In the genomic region with DNA sequence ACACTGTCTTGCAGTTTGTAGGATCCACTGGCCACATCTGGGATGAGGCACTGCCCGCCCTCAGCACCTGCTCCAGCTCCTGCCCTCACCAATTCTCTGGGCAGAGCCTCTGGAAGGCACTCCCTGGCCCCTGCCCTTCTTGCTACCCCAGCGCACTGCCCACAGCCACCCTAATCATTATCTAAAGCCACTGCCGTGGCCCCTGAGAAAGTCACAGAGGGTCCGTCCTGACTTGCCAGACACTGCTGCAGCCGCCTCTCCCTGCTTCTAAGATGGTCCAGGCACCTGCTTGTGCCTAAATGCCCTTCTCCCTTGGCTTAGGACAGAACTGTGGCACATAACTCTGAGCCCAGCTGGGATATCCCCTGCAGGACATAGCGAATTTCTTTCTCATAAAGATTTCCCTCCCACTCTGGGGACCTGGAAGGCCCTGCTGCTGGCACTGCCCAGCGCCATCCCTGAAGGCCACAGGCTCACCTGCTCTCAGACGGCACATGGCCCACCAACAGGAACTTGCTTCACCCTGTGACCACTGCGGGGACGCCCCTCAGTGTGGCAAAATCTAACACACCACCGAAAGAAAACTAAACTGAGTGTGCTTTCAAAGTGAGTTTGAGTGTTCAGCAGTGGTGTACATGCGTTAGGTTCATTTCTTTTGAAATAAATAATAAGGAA, we compare ENCODE assay signal across 27 cellular contexts.
DNase-seq lines count a peak whose midpoint lies in the region; ATAC-seq and TF ChIP-seq lines count a peak whose summit lies in the region.
"Had no signal": no experiment of that assay in that cellular context is flagged by ENCODE, and none has a peak within 500 bp of the region (broad histone marks: within the 10 kb centered on the region; RNA-seq: fewer than 3 reads in every experiment).

No MANE protein-coding gene starts in this region.

- H3K4me1 Mint-ChIP-seq in CD14-positive monocyte, result no peaks in the 10 kb centered on the region
- H3K4me1 Mint-ChIP-seq in T-helper 17 cell, result peaks cover 6% of the 10 kb centered on the region

- peaks cover 16 to 30% of the 10 kb centered on the region in 2 donors for H3K4me1 ChIP-seq in gastrocnemius medialis
- H3K4me1 ChIP-seq: body of pancreas, parathyroid adenoma had no signal

- no peaks in the 10 kb centered on the region for H3K9me3 ChIP-seq in T-helper 17 cell (ENCODE audit: control insufficient read depth, low read length, poor library complexity, severe bottlenecking)
- no peaks in the 10 kb centered on the region for H3K9me3 ChIP-seq in gastrocnemius medialis
- no peaks in the 10 kb centered on the region for H3K9me3 ChIP-seq in MG63
- H3K9me3 ChIP-seq: body of pancreas had no signal

- in situ Hi-C loops in gastrocnemius medialis (cut with MboI; ENCODE audit: low sequenced_read_pairs in 4 of 4), result no loop called here

- ATAC-seq in T-helper 17 cell, result no peak
- ATAC-seq in gastrocnemius medialis, result no peak
- ATAC-seq in GM21515 (IDR thresholded peaks at IDR 0.05; ENCODE audit: unreplicated experiment), result no peak
- ATAC-seq: body of pancreas; naive thymus-derived CD4-positive, alpha-beta T cell; PC-3; T-cell had no signal

- H3K27ac Mint-ChIP-seq in CD14-positive monocyte (peak overlapping the region in 3 of 7 donors; percentile 24 to 80 (median 46)), T-helper 17 cell (peak overlapping the region; percentile 82)
- H3K27ac Mint-ChIP-seq: activated naive CD4-positive, alpha-beta T cell treated with anti-CD3 and anti-CD28 coated beads, Interleukin-2, amount 50 U/mL, for 24 hours; dendritic cell treated with granulocyte-macrophage colony-stimulating factor and Interleukin-4, amounts not matched to agents 40 ng/mL and 50 ng/mL, for 4 days had no signal

- H3K9me3 Mint-ChIP-seq in CD14-positive monocyte, result peaks cover 0 to 2% (median 0%) of the 10 kb centered on the region in 7 donors
- H3K9me3 Mint-ChIP-seq: activated naive CD4-positive, alpha-beta T cell treated with anti-CD3 and anti-CD28 coated beads, Interleukin-2, amount 50 U/mL, for 24 hours; dendritic cell treated with granulocyte-macrophage colony-stimulating factor and Interleukin-4, amounts not matched to agents 40 ng/mL and 50 ng/mL, for 4 days had no signal

- DNase-seq in CD14-positive monocyte (ENCODE audit: low spot score) (peak; percentile 25), T-helper 17 cell (peak in 1 of 3 donors; percentile 2), gastrocnemius medialis (peak in 1 of 2 donors; percentile 11), CD1c-positive myeloid dendritic cell (ENCODE audit: extremely low spot score) (no peak), MG63 (no peak)
- DNase-seq: activated CD4-positive, alpha-beta T cell treated with anti-CD3 and anti-CD28 coated beads, Interleukin-2, amount 50 U/mL, for 1 hour; DMS79 treated with DMSO at 0.1 percent for 48 hours; HCEC 1CT; mesenchymal stem cell; MV-4-11; NCI-H1694; NCI-H2227 treated with DMSO at 0.1 percent for 48 hours; NCI-H748 treated with DMSO at 0.1 percent for 48 hours; PC-3; SHP77 treated with DMSO at 0.1 percent for 48 hours; stimulated activated CD4-positive, alpha-beta T cell treated with anti-CD3 and anti-CD28 coated beads, Interleukin-2, amount 100 ng/mL, for 24 hours; stimulated activated naive CD4-positive, alpha-beta T cell; trophoblast cell had no signal

- H3K27me3 ChIP-seq in layer of hippocampus (ENCODE audit: control insufficient read depth, insufficient read depth, low read length) (no peaks in the 10 kb centered on the region), gastrocnemius medialis (no peaks in the 10 kb centered on the region), MG63 (no peaks in the 10 kb centered on the region)
- H3K27me3 ChIP-seq: body of pancreas had no signal

- H3K36me3 Mint-ChIP-seq in CD14-positive monocyte (peaks cover 84 to 94% of the 10 kb centered on the region in 2 donors), T-helper 17 cell (ENCODE audit: low read depth) (peaks cover 5% of the 10 kb centered on the region)

- H3K27ac ChIP-seq in layer of hippocampus (ENCODE audit: low read depth, low read length) (peak overlapping the region; percentile 90), gastrocnemius medialis (peak overlapping the region; percentile 71 to 93 (median 86))
- H3K27ac ChIP-seq: body of pancreas, KMS-11, parathyroid adenoma had no signal

- H3K4me3 Mint-ChIP-seq in CD14-positive monocyte, result no peak overlapping the region
- H3K4me3 Mint-ChIP-seq in T-helper 17 cell, result no peak overlapping the region
- H3K4me3 Mint-ChIP-seq: activated naive CD4-positive, alpha-beta T cell treated with anti-CD3 and anti-CD28 coated beads, Interleukin-2, amount 50 U/mL, for 24 hours; dendritic cell treated with granulocyte-macrophage colony-stimulating factor and Interleukin-4, amounts not matched to agents 40 ng/mL and 50 ng/mL, for 4 days; naive thymus-derived CD4-positive, alpha-beta T cell; T-cell had no signal

- intact Hi-C loops in CD14-positive monocyte (cut with micrococcal nuclease), result no loop called here
- intact Hi-C loops in gastrocnemius medialis (cut with DNase I; ENCODE audit: low total_unique reads), result no loop called here

- H3K4me3 ChIP-seq in gastrocnemius medialis (no peak overlapping the region), MG63 (no peak overlapping the region)
- H3K4me3 ChIP-seq: body of pancreas had no signal

- no peak for TF ChIP-seq CTCF in CD14-positive monocyte (IDR thresholded peaks at IDR 0.05)
- TF ChIP-seq CTCF in gastrocnemius medialis (IDR thresholded peaks at IDR 0.05 in 4 of 5, conservative IDR thresholded peaks at IDR 0.05 in 1 of 5), result no peak

- H3K27me3 Mint-ChIP-seq in CD14-positive monocyte (ENCODE audit: low read depth in 3 of 3) (no peaks in the 10 kb centered on the region), T-helper 17 cell (no peaks in the 10 kb centered on the region)
- H3K27me3 Mint-ChIP-seq: activated naive CD4-positive, alpha-beta T cell treated with anti-CD3 and anti-CD28 coated beads, Interleukin-2, amount 50 U/mL, for 24 hours; dendritic cell treated with granulocyte-macrophage colony-stimulating factor and Interleukin-4, amounts not matched to agents 40 ng/mL and 50 ng/mL, for 4 days; naive thymus-derived CD4-positive, alpha-beta T cell; T-cell had no signal

- H3K36me3 ChIP-seq in gastrocnemius medialis, result peaks cover 0 to 36% of the 10 kb centered on the region in 2 donors
- no peaks in the 10 kb centered on the region; the same call in none of the 2 replicates for H3K36me3 ChIP-seq in MG63

- TF ChIP-seq POLR2A in gastrocnemius medialis (IDR thresholded peaks at IDR 0.05), result no peak
